Comparison of ENCODE assay signal across 1 cellular context in the genomic region with DNA sequence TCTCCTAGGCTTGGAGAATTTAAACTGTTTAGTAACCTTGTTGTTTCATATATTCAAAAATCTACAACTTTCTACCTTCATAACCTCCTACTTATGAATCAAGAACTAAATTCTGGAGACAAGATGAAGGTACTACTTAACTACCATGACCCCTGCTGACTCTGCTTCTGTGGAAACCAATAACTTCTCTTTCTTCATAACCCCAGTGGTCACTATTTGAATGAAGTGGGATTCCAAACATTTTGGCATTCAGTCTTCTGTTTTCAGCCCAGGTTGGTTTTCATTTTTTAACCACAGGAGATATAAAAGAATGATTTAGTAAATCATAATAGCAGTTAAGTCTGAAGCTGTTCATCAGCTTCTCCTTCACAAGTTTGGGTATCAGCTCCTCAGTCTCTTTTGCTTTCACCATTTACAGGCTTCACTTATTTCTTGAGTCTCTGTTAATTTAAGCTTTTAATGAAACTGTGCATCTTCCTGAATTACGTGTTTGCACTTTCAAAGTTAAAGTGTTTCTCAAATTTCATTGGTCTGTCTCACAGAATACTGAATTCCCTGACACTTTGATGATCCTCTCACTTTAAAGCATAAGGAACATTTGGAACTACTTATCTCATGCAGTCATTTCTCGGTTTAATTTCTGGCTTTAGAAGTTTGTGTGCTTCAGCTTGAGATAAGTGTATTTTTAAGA.
TF ChIP-seq lines count a peak whose summit lies in the region.

No MANE protein-coding gene starts in this region.

TF ChIP-seq in HEK293, 187 proteins besides CTCF, POLR2A, EP300 and RAD21 (continued from another document):
- TF ChIP-seq, protein P1, sequence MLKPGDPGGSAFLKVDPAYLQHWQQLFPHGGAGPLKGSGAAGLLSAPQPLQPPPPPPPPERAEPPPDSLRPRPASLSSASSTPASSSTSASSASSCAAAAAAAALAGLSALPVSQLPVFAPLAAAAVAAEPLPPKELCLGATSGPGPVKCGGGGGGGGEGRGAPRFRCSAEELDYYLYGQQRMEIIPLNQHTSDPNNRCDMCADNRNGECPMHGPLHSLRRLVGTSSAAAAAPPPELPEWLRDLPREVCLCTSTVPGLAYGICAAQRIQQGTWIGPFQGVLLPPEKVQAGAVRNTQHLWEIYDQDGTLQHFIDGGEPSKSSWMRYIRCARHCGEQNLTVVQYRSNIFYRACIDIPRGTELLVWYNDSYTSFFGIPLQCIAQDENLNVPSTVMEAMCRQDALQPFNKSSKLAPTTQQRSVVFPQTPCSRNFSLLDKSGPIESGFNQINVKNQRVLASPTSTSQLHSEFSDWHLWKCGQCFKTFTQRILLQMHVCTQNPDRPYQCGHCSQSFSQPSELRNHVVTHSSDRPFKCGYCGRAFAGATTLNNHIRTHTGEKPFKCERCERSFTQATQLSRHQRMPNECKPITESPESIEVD (tag by site-specific recombination; IDR thresholded peaks at IDR 0.05) = peak; percentile 92
- TF ChIP-seq ZNF174 (tag by site-specific recombination; IDR thresholded peaks at IDR 0.05) (no peak), ZNF510 (tag by site-specific recombination; IDR thresholded peaks at IDR 0.05; ENCODE audit: insufficient replicate concordance) (no peak), BCL11B (tag by site-specific recombination; IDR thresholded peaks at IDR 0.05; ENCODE audit: low read depth) (no peak), IKZF3 (tag by site-specific recombination; IDR thresholded peaks at IDR 0.05) (no peak), ZNF324 (tag by site-specific recombination; IDR thresholded peaks at IDR 0.05) (no peak), ZNF48 (tag by site-specific recombination; IDR thresholded peaks at IDR 0.05) (no peak), ZNF843 (tag by site-specific recombination; IDR thresholded peaks at IDR 0.05) (peak; percentile 44; the same call in 1 of the 2 replicates), SP2 (tag by site-specific recombination; IDR thresholded peaks at IDR 0.05) (no peak), ZNF660 (tag by site-specific recombination; IDR thresholded peaks at IDR 0.05) (no peak), ZFP37 (tag by site-specific recombination; IDR thresholded peaks at IDR 0.05) (no peak)
- TF ChIP-seq, protein P2, sequence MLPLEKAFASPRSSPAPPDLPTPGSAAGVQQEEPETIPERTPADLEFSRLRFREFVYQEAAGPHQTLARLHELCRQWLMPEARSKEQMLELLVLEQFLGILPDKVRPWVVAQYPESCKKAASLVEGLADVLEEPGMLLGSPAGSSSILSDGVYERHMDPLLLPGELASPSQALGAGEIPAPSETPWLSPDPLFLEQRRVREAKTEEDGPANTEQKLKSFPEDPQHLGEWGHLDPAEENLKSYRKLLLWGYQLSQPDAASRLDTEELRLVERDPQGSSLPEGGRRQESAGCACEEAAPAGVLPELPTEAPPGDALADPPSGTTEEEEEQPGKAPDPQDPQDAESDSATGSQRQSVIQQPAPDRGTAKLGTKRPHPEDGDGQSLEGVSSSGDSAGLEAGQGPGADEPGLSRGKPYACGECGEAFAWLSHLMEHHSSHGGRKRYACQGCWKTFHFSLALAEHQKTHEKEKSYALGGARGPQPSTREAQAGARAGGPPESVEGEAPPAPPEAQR (tag by site-specific recombination; IDR thresholded peaks at IDR 0.05) = no peak
